ENCODE assay signal across 15 cellular contexts in the genomic region with DNA sequence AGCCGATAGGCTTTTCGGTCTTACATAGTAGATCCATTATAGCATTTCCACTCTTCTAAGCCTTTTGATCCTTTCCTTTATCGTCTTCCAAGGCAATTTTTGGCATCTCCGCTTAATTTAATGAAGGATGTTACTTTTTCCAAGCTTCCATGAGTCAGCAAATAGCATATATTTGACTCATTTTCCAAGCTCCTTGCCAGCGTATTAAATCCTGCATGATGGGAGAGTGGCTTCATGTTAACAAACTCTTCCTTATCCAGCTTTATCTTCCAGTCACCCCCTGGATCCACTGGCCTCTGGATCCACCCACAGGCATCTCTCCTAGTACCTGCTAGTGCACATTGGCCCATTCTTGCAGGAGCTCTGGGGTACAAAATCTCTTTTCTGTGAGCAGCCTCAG. TPM values are rescaled to one million over a fixed set of nuclear protein-coding genes. Genes with fewer than 3 reads are reported as not detected.
DNase-seq lines count a peak whose midpoint lies in the region; ATAC-seq and TF ChIP-seq lines count a peak whose summit lies in the region.
"Had no signal": no experiment of that assay in that cellular context is flagged by ENCODE, and none has a peak within 500 bp of the region (broad histone marks: within the 10 kb centered on the region; RNA-seq: fewer than 3 reads in every experiment).

No MANE protein-coding gene starts in this region.

- H3K36me3 Mint-ChIP-seq in activated CD8-positive, alpha-beta T cell treated with anti-CD3 and anti-CD28 coated beads, Interleukin-2, amount 10 ng/mL, durations not matched to agents 7 days and 5 days (ENCODE audit: low read depth) = no peaks in the 10 kb centered on the region
- H3K36me3 Mint-ChIP-seq: WTC11 had no signal

- peaks cover 21% of the 10 kb centered on the region for H3K27me3 Mint-ChIP-seq in activated CD8-positive, alpha-beta T cell treated with anti-CD3 and anti-CD28 coated beads, Interleukin-2, amount 10 ng/mL, durations not matched to agents 7 days and 5 days (ENCODE audit: low read depth)

- no peaks in the 10 kb centered on the region for H3K36me3 ChIP-seq in body of pancreas (replicated peaks in 1 of 2; ENCODE audit: insufficient read depth in 1 of 2, low read depth in 2 of 2)
- no peaks in the 10 kb centered on the region for H3K36me3 ChIP-seq in vagina
- H3K36me3 ChIP-seq: Peyer's patch, prostate gland had no signal

- WGBS in body of pancreas, 2 donors = 74 to 82% methylated on average over 5 of the region's 5 CpGs

- TF ChIP-seq CTCF in body of pancreas (IDR thresholded peaks at IDR 0.05) = no peak
- no peak for TF ChIP-seq CTCF in vagina (IDR thresholded peaks at IDR 0.05)

- H3K4me3 Mint-ChIP-seq in activated CD8-positive, alpha-beta T cell treated with anti-CD3 and anti-CD28 coated beads, Interleukin-2, amount 10 ng/mL, durations not matched to agents 7 days and 5 days = no peak overlapping the region
- H3K4me3 Mint-ChIP-seq: activated naive CD4-positive, alpha-beta T cell treated with anti-CD3 and anti-CD28 coated beads for 36 hours; WTC11 had no signal

- no peaks in the 10 kb centered on the region for H3K4me1 Mint-ChIP-seq in activated CD8-positive, alpha-beta T cell treated with anti-CD3 and anti-CD28 coated beads, Interleukin-2, amount 10 ng/mL, durations not matched to agents 7 days and 5 days (ENCODE audit: low read depth)
- H3K4me1 Mint-ChIP-seq: WTC11 had no signal

- no peaks in the 10 kb centered on the region for H3K9me3 ChIP-seq in body of pancreas
- no peaks in the 10 kb centered on the region for H3K9me3 ChIP-seq in vagina
- H3K9me3 ChIP-seq: Peyer's patch, prostate gland had no signal

- no peaks in the 10 kb centered on the region for H3K9me3 Mint-ChIP-seq in activated CD8-positive, alpha-beta T cell treated with anti-CD3 and anti-CD28 coated beads, Interleukin-2, amount 10 ng/mL, durations not matched to agents 7 days and 5 days (ENCODE audit: insufficient read depth)
- H3K9me3 Mint-ChIP-seq: activated naive CD4-positive, alpha-beta T cell treated with anti-CD3 and anti-CD28 coated beads for 36 hours; WTC11 had no signal

- H3K4me3 ChIP-seq in body of pancreas (no peak overlapping the region), vagina (no peak overlapping the region)
- H3K4me3 ChIP-seq: Peyer's patch, prostate gland had no signal

- intact Hi-C loops in left cardiac atrium (cut with DNase I) (no loop called here), cardiac septum (cut with DNase I) (no loop called here), body of pancreas (cut with DNase I) (no loop called here), vagina (cut with DNase I) (loop anchor here (5.0 kb wide), 1 partner anchor 198 kb away; no protein-coding TSS in a partner anchor)

- no peak overlapping the region for H3K27ac Mint-ChIP-seq in activated CD8-positive, alpha-beta T cell treated with anti-CD3 and anti-CD28 coated beads, Interleukin-2, amount 10 ng/mL, durations not matched to agents 7 days and 5 days
- H3K27ac Mint-ChIP-seq: activated naive CD4-positive, alpha-beta T cell treated with anti-CD3 and anti-CD28 coated beads for 36 hours; WTC11 had no signal

- no peak for TF ChIP-seq POLR2A in body of pancreas (IDR thresholded peaks at IDR 0.05)
- TF ChIP-seq POLR2A in vagina (IDR thresholded peaks at IDR 0.05) = no peak

- H3K4me1 ChIP-seq in body of pancreas = no peaks in the 10 kb centered on the region
- H3K4me1 ChIP-seq in vagina = peaks cover 26% of the 10 kb centered on the region
- H3K4me1 ChIP-seq: Peyer's patch, prostate gland had no signal

- CTCF ChIA-PET in activated CD8-positive, alpha-beta T cell treated with anti-CD3 and anti-CD28 coated beads, Interleukin-2, amount 10 ng/mL, durations not matched to agents 7 days and 5 days (lab: Charles Lee) = interaction anchor here (1.1 to 8.8 kb wide), 3 partner anchors 9 to 202 kb away, joined by 3 to 73 read pairs (median 67); no protein-coding TSS in a partner anchor

- no peak for DNase-seq in left cardiac atrium
- no peak for DNase-seq in cardiac septum (ENCODE audit: low spot score)
- no peak for DNase-seq in body of pancreas
- peak; percentile 83 for DNase-seq in iris pigment epithelial cell (ENCODE audit: low read depth)
- DNase-seq in vagina (ENCODE audit: extremely low spot score in 2 of 2) = no peak
- DNase-seq in activated CD8-positive, alpha-beta T cell treated with anti-CD3 and anti-CD28 coated beads, Interleukin-2, amount 10 ng/mL, durations not matched to agents 7 days and 5 days = no peak
- DNase-seq: 8988T; activated naive CD4-positive, alpha-beta T cell treated with anti-CD3 and anti-CD28 coated beads for 36 hours; GF-D8; NCI-H1436; Peyer's patch had no signal

- POLR2A ChIA-PET in activated CD8-positive, alpha-beta T cell treated with anti-CD3 and anti-CD28 coated beads, Interleukin-2, amount 10 ng/mL, durations not matched to agents 7 days and 5 days (lab: Charles Lee) = no interaction called here

- H3K27ac ChIP-seq in body of pancreas (no peak overlapping the region), vagina (peak overlapping the region; percentile 54)
- H3K27ac ChIP-seq: Peyer's patch, prostate gland had no signal

- H3K27me3 ChIP-seq in body of pancreas (no peaks in the 10 kb centered on the region), vagina (no peaks in the 10 kb centered on the region)
- H3K27me3 ChIP-seq: Peyer's patch had no signal

- ATAC-seq in left cardiac atrium (peak; percentile 53 to 92), body of pancreas (peak; percentile 30), GM21529 (IDR thresholded peaks at IDR 0.05; ENCODE audit: unreplicated experiment) (no peak), HG02610 (IDR thresholded peaks at IDR 0.05; ENCODE audit: unreplicated experiment) (no peak)
- ATAC-seq in activated CD8-positive, alpha-beta T cell treated with anti-CD3 and anti-CD28 coated beads, Interleukin-2, amount 10 ng/mL, durations not matched to agents 7 days and 5 days = no peak
- ATAC-seq: WTC11 had no signal

RNA-seq across cellular contexts. Expression of a gene that starts 13.0 kb away (rescaled TPM):
- total RNA-seq in left cardiac atrium (not detected), cardiac septum (not detected), body of pancreas (not detected), vagina (not detected)
- not detected for total RNA-seq in activated CD8-positive, alpha-beta T cell treated with anti-CD3 and anti-CD28 coated beads, Interleukin-2, amount 10 ng/mL, durations not matched to agents 7 days and 5 days
- total RNA-seq: activated naive CD4-positive, alpha-beta T cell treated with anti-CD3 and anti-CD28 coated beads for 36 hours; Peyer's patch; prostate gland; WTC11 had no signal

RNA-seq across cellular contexts. Expression of a gene that starts 38.2 kb away (rescaled TPM):
- total RNA-seq in left cardiac atrium (not detected), cardiac septum (not detected), body of pancreas (not detected), vagina (not detected)
- total RNA-seq in activated CD8-positive, alpha-beta T cell treated with anti-CD3 and anti-CD28 coated beads, Interleukin-2, amount 10 ng/mL, durations not matched to agents 7 days and 5 days = not detected
- total RNA-seq: activated naive CD4-positive, alpha-beta T cell treated with anti-CD3 and anti-CD28 coated beads for 36 hours; Peyer's patch; prostate gland; WTC11 had no signal

RNA-seq across cellular contexts. Expression of a gene that starts 51.7 kb away (rescaled TPM):
- total RNA-seq in left cardiac atrium = under 1 TPM in 1 of 2 donors, not detected in 1; 0.15 TPM
- total RNA-seq in cardiac septum = 0.57 TPM
- total RNA-seq in body of pancreas = under 1 TPM in 1 of 2 donors, not detected in 1; 0.33 TPM
- 2.2 TPM for total RNA-seq in vagina
- total RNA-seq in activated CD8-positive, alpha-beta T cell treated with anti-CD3 and anti-CD28 coated beads, Interleukin-2, amount 10 ng/mL, durations not matched to agents 7 days and 5 days = 1 to 10 TPM; 1.0 to 1.1 TPM
- total RNA-seq: Peyer's patch had no signal

Comparison
In these comparisons a context has a peak if more than half of its experiments do, and no peak if none do; other contexts are left out.
1. ATAC-seq: peak in left cardiac atrium (2 of 2) and body of pancreas (single experiment); none in activated CD8-positive, alpha-beta T cell treated with anti-CD3 and anti-CD28 coated beads, Interleukin-2, amount 10 ng/mL, durations not matched to agents 7 days and 5 days (single experiment), GM21529 (single experiment) and HG02610 (single experiment).